11 cellular contexts compared by ENCODE assay signal in the genomic region with DNA sequence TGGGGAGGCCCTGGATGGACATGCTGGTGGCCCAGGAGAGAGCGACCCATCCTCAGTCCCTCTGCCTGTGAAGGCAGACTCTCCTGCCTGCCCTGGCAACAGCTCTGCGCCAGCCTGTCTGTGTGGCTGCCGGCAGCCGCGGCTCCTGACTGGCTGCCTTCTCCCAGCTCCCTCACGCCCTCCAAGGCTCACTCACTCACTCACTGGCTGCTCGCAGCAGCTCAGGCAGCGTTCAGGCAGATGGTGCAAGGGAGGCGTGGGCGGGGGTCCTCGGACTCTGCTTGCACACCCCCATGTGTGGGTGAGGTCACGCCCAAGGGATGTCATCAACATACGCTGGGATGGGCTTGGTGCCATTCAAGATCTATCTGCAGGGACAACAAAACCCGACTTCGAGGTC.
DNase-seq lines count a peak whose midpoint lies in the region; ATAC-seq and TF ChIP-seq lines count a peak whose summit lies in the region.
"Had no signal": no experiment of that assay in that cellular context is flagged by ENCODE, and none has a peak within 500 bp of the region (broad histone marks: within the 10 kb centered on the region; RNA-seq: fewer than 3 reads in every experiment).

No MANE protein-coding gene starts in this region.

- no peak overlapping the region for H3K4me3 ChIP-seq in GM23248
- H3K4me3 ChIP-seq in adrenal gland, result no peak overlapping the region
- no peak overlapping the region for H3K4me3 ChIP-seq in parathyroid adenoma (ENCODE audit: low read depth, low read length)
- no peak overlapping the region for H3K4me3 ChIP-seq in PC-3 (ENCODE audit: low read length)

- H3K4me1 Mint-ChIP-seq in glutamatergic neuron (ENCODE audit: low read depth, unreplicated experiment), result peaks cover 31% of the 10 kb centered on the region
- no peaks in the 10 kb centered on the region for H3K4me1 Mint-ChIP-seq in CD4-positive, alpha-beta T cell (ENCODE audit: low read depth)

- no peak for ATAC-seq in CD4-positive, alpha-beta T cell (ENCODE audit: poor library complexity)
- ATAC-seq in PC-3, result no peak

- peak overlapping the region; percentile 43 for H3K4me2 ChIP-seq in GM23248 (ENCODE audit: unreplicated experiment)
- H3K4me2 ChIP-seq in parathyroid adenoma (ENCODE audit: low read length), result no peak overlapping the region
- no peak overlapping the region for H3K4me2 ChIP-seq in PC-3 (ENCODE audit: low read length)

- H4K20me1 ChIP-seq in GM23248 (ENCODE audit: insufficient read depth) (no peaks in the 10 kb centered on the region), PC-3 (ENCODE audit: low read length) (no peaks in the 10 kb centered on the region)

- peak in 1 of 2 donors; percentile 29 for TF ChIP-seq POLR2A in adrenal gland (IDR thresholded peaks at IDR 0.05)

- H3K9ac ChIP-seq in GM23248, result peak overlapping the region; percentile 31; the same call in 1 of the 2 replicates
- H3K9ac ChIP-seq in parathyroid adenoma, result no peak overlapping the region
- no peak overlapping the region for H3K9ac ChIP-seq in PC-3 (ENCODE audit: low read length)

- H3K27ac ChIP-seq in GM23248 (no peak overlapping the region), adrenal gland (peak overlapping the region in 2 of 5 donors; percentile 1 to 52), parathyroid adenoma (peak overlapping the region; percentile 19), PC-3 (ENCODE audit: low read length) (no peak overlapping the region)
- H3K27ac ChIP-seq in CD4-positive, alpha-beta T cell (ENCODE audit: low read depth, low read length), result no peak overlapping the region

- peaks cover 21% of the 10 kb centered on the region for H3K79me2 ChIP-seq in GM23248 (ENCODE audit: insufficient read depth)
- peaks cover 5% of the 10 kb centered on the region for H3K79me2 ChIP-seq in parathyroid adenoma
- no peaks in the 10 kb centered on the region for H3K79me2 ChIP-seq in PC-3 (ENCODE audit: low read length)

- H2AFZ ChIP-seq in GM23248 (peak overlapping the region; percentile 38; the same call in 1 of the 2 replicates), parathyroid adenoma (peak overlapping the region; percentile 50), PC-3 (ENCODE audit: low read length) (no peak overlapping the region)

- in situ Hi-C loops in GM23248 (cut with MboI), result no loop called here

- H3K9me3 ChIP-seq in GM23248 (ENCODE audit: low read depth) (no peaks in the 10 kb centered on the region), adrenal gland (replicated peaks in 1 of 3) (no peaks in the 10 kb centered on the region), parathyroid adenoma (ENCODE audit: control insufficient read depth, low read length) (no peaks in the 10 kb centered on the region), PC-3 (ENCODE audit: low read length) (no peaks in the 10 kb centered on the region)
- no peaks in the 10 kb centered on the region for H3K9me3 ChIP-seq in CD4-positive, alpha-beta T cell (ENCODE audit: control insufficient read depth, low read length)

- H3K9me2 ChIP-seq in GM23248 (ENCODE audit: insufficient read depth) (no peaks in the 10 kb centered on the region), PC-3 (replicated peaks; ENCODE audit: low read length) (no peaks in the 10 kb centered on the region)

- POLR2A ChIA-PET in CD4-positive, alpha-beta T cell (lab: Charles Lee), result no interaction called here
- POLR2A ChIA-PET in PC-3 (lab: Charles Lee; ENCODE audit: unreplicated experiment), result no interaction called here

- H3K4me1 ChIP-seq in GM23248 (ENCODE audit: insufficient read depth) (peaks cover 22% of the 10 kb centered on the region), adrenal gland (replicated peaks in 1 of 2) (peaks cover 11 to 41% of the 10 kb centered on the region in 2 donors), parathyroid adenoma (peaks cover 13% of the 10 kb centered on the region), PC-3 (ENCODE audit: insufficient read depth, low read length) (0 out of 2 replicates have a peak, but pooled peaks cover 6% of the 10 kb centered on the region)

- DNase-seq in GM23248, result peak; percentile 86
- peak; percentile 65 to 91 (median 75) for DNase-seq in adrenal gland
- DNase-seq in glutamatergic neuron, result peak; percentile 68
- DNase-seq in NOMO-1 treated with DMSO at 0.1 percent for 48 hours (lab: John Stamatoyannopoulos, UW; ENCODE audit: unreplicated experiment), result no peak
- no peak for DNase-seq in SW 1271 (lab: John Stamatoyannopoulos, UW)
- no peak for DNase-seq in CD4-positive, alpha-beta T cell
- no peak for DNase-seq in PC-3
- DNase-seq: effector memory CD4-positive, alpha-beta T cell; NCI-H510A treated with DMSO at 0.1 percent for 48 hours; stimulated activated CD4-positive, alpha-beta T cell treated with anti-CD3 and anti-CD28 coated beads, Interleukin-2, amount 100 ng/mL, for 48 hours had no signal

- peaks cover 10% of the 10 kb centered on the region for H3K9me3 Mint-ChIP-seq in glutamatergic neuron (ENCODE audit: unreplicated experiment)
- no peaks in the 10 kb centered on the region for H3K9me3 Mint-ChIP-seq in CD4-positive, alpha-beta T cell

- WGBS in GM23248 (ENCODE audit: low coverage in 1 of 2, low lambda C conversion rate in 2 of 2, missing lambda C conversion rate in 2 of 2), 2 experiments, result 8% methylated on average over 15 of the region's 15 CpGs
- whole genome bisulfite sequencing in adrenal gland, 4 donors, result 40 to 54% (median 44%) methylated on average over 6 to 15 of the region's 15 CpGs

- H3K36me3 ChIP-seq in GM23248 (ENCODE audit: low read depth) (no peaks in the 10 kb centered on the region), adrenal gland (replicated peaks in 1 of 2) (no peaks in the 10 kb centered on the region), parathyroid adenoma (ENCODE audit: control insufficient read depth, insufficient read depth, low read length) (no peaks in the 10 kb centered on the region), PC-3 (ENCODE audit: low read depth, low read length) (no peaks in the 10 kb centered on the region)

- H3K27ac Mint-ChIP-seq in glutamatergic neuron (ENCODE audit: unreplicated experiment), result peak overlapping the region; percentile 79
- no peak overlapping the region for H3K27ac Mint-ChIP-seq in CD4-positive, alpha-beta T cell

- H3F3A ChIP-seq in GM23248 (ENCODE audit: insufficient read depth) (no peaks in the 10 kb centered on the region), PC-3 (ENCODE audit: low read length, unreplicated experiment) (no peaks in the 10 kb centered on the region)

- intact Hi-C loops in adrenal gland (cut with DNase I) (no loop called here), PC-3 (cut with micrococcal nuclease) (no loop called here)
- intact Hi-C loops in CD4-positive, alpha-beta T cell (cut with DNase I, micrococcal nuclease), result no loop called here

- no peaks in the 10 kb centered on the region for H3K27me3 ChIP-seq in GM23248 (replicated peaks; ENCODE audit: insufficient read depth)
- H3K27me3 ChIP-seq in adrenal gland, result no peaks in the 10 kb centered on the region
- no peaks in the 10 kb centered on the region for H3K27me3 ChIP-seq in parathyroid adenoma (ENCODE audit: control insufficient read depth, insufficient read depth, low read length)
- H3K27me3 ChIP-seq in CD4-positive, alpha-beta T cell (ENCODE audit: control insufficient read depth, insufficient read depth, low read length), result no peaks in the 10 kb centered on the region
- no peaks in the 10 kb centered on the region for H3K27me3 ChIP-seq in PC-3 (ENCODE audit: low read length)

- TF ChIP-seq CTCF in adrenal gland (IDR thresholded peaks at IDR 0.05), result no peak
- no peak for TF ChIP-seq CTCF in glutamatergic neuron (IDR thresholded peaks at IDR 0.05; ENCODE audit: partially characterized antibody, unreplicated experiment)
- no peak for TF ChIP-seq CTCF in parathyroid adenoma (IDR thresholded peaks at IDR 0.05)
- TF ChIP-seq CTCF in CD4-positive, alpha-beta T cell (IDR thresholded peaks at IDR 0.05), result no peak
- no peak for TF ChIP-seq CTCF in PC-3 (conservative IDR thresholded peaks at IDR 0.05; ENCODE audit: low read depth, low read length)

- CTCF ChIA-PET in CD4-positive, alpha-beta T cell (lab: Charles Lee), result no interaction called here
- CTCF ChIA-PET in PC-3 (lab: Charles Lee), result no interaction called here

- H3K27me3 Mint-ChIP-seq in glutamatergic neuron (ENCODE audit: unreplicated experiment), result peaks cover 13% of the 10 kb centered on the region
- H3K27me3 Mint-ChIP-seq in CD4-positive, alpha-beta T cell, result no peaks in the 10 kb centered on the region

- peak overlapping the region; percentile 52 for H3K4me3 Mint-ChIP-seq in glutamatergic neuron (ENCODE audit: unreplicated experiment)
- H3K4me3 Mint-ChIP-seq in CD4-positive, alpha-beta T cell, result no peak overlapping the region

- H3K36me3 Mint-ChIP-seq in glutamatergic neuron (ENCODE audit: unreplicated experiment), result no peaks in the 10 kb centered on the region
- H3K36me3 Mint-ChIP-seq in CD4-positive, alpha-beta T cell (ENCODE audit: low read depth), result no peaks in the 10 kb centered on the region

- BruUV-seq in PC-3 (replicated peaks; lab: Mats Ljungman, UMichigan), result no TSS peak

Comparison
In these comparisons a context has a peak if more than half of its experiments do, and no peak if none do; other contexts are left out.
1. DNase-seq: peak in GM23248 (single experiment), adrenal gland (7 of 7) and glutamatergic neuron (single experiment); none in NOMO-1 treated with DMSO at 0.1 percent for 48 hours (single experiment), SW 1271 (0 of 2), CD4-positive, alpha-beta T cell (0 of 10) and PC-3 (single experiment).